Comparison of ENCODE assay signal across 21 cellular contexts in genomic region chr11:14186376-14186775, GRCh38.
"Had no signal": no experiment of that assay in that cellular context is flagged by ENCODE, and none has a peak within 500 bp of the region (broad histone marks: within the 10 kb centered on the region; RNA-seq: fewer than 3 reads in every experiment).

No MANE protein-coding gene starts in this region.

- H3K36me3 ChIP-seq: SJSA1 had no signal

- H3K9me3 ChIP-seq: SJSA1 had no signal

- H3K27ac ChIP-seq: SJSA1, SK-N-MC had no signal

- FAIRE-seq: RCC 7860 had no signal

- H3K27me3 ChIP-seq: SJSA1 had no signal

- H3K4me3 ChIP-seq: SJSA1, SK-N-MC had no signal

- DNase-seq: KBM-7, NCI-H1092, NCI-H1105 treated with DMSO at 0.1 percent for 48 hours, NCI-H1417 treated with DMSO at 0.1 percent for 48 hours, NCI-H146, NCI-H187, NCI-H2029, NCI-H2081 treated with DMSO at 0.1 percent for 48 hours, NCI-H2171, NCI-H226, NCI-H446, NCI-H510A, NCI-H524 treated with DMSO at 0.1 percent for 48 hours, NCI-H69, NCI-H774, Right ventricle myocardium superior, RPMI8226, SIG-M5 had no signal

- H3K4me1 ChIP-seq: SJSA1 had no signal
